In the genomic region with DNA sequence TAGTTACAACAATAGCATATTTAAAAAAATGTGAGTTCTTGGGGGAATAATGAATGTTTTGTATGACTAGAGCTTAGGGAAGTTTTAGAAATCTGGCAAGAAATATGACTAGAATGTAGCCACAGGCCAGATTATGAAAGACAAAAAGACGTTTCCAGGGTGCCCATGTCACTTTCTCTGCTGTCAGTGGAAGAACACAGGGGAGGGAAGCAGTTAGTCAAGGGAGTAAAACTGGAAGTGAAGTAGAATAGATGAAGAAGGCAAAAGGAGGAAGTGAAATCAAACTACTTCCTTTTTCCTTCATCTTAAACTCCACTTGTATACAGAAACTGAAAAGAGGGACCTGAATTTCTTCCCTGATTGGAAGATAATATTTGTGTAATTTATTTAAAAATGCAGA, we compare ENCODE assay signal across 8 cellular contexts.
DNase-seq lines count a peak whose midpoint lies in the region; ATAC-seq, FAIRE-seq and TF ChIP-seq lines count a peak whose summit lies in the region.

No MANE protein-coding gene starts in this region.

- peaks cover 39% of the 10 kb centered on the region for H3K9me3 Mint-ChIP-seq in mesothelial cell of epicardium
- H3K9me3 Mint-ChIP-seq in activated T-cell treated with anti-CD3 and anti-CD28 coated beads, Interleukin-2, amount 50 U/mL, for 24 hours = peaks cover 22% of the 10 kb centered on the region
- peaks cover 43% of the 10 kb centered on the region for H3K9me3 Mint-ChIP-seq in WTC11

- FAIRE-seq in GM18507 (lab: Jason Lieb, UNC) = peak; percentile 79

- DNase-seq in GM18507 (ENCODE audit: extremely low spot score, insufficient read length, low read depth) (peak; percentile 7), NOMO-1 treated with DMSO at 0.1 percent for 48 hours (lab: John Stamatoyannopoulos, UW; ENCODE audit: unreplicated experiment) (peak; percentile 97), mesothelial cell of epicardium (ENCODE audit: low spot score in 2 of 2, unreplicated experiment in 2 of 2) (no peak), WTC11 (ENCODE audit: low spot score) (no peak), NCI-H2029 (lab: John Stamatoyannopoulos, UW) (no peak)
- no peak for DNase-seq in activated T-cell treated with anti-CD3 and anti-CD28 coated beads, Interleukin-2, amount 50 U/mL, for 24 hours
- no peak for DNase-seq in activated effector memory CD4-positive, alpha-beta T cell treated with Interleukin-2 at 50 U/mL for 16 hours

- TF ChIP-seq CTCF in mesothelial cell of epicardium (IDR thresholded peaks at IDR 0.05; ENCODE audit: unreplicated experiment) = no peak
- TF ChIP-seq CTCF in WTC11 (IDR thresholded peaks at IDR 0.05) = no peak

- POLR2A ChIA-PET in WTC11 (lab: Charles Lee) = no interaction called here

- H3K27ac Mint-ChIP-seq in mesothelial cell of epicardium = peak overlapping the region; percentile 68
- H3K27ac Mint-ChIP-seq in activated T-cell treated with anti-CD3 and anti-CD28 coated beads, Interleukin-2, amount 50 U/mL, for 24 hours = no peak overlapping the region
- no peak overlapping the region for H3K27ac Mint-ChIP-seq in WTC11

- CTCF ChIA-PET in WTC11 (lab: Charles Lee) = no interaction called here

- ATAC-seq in HG02610 (IDR thresholded peaks at IDR 0.05; ENCODE audit: unreplicated experiment) = peak; percentile 85
- no peak for ATAC-seq in WTC11

- H3K4me1 Mint-ChIP-seq in mesothelial cell of epicardium = peaks cover 3% of the 10 kb centered on the region
- peaks cover 2% of the 10 kb centered on the region for H3K4me1 Mint-ChIP-seq in activated T-cell treated with anti-CD3 and anti-CD28 coated beads, Interleukin-2, amount 50 U/mL, for 24 hours (ENCODE audit: low read depth)
- no peaks in the 10 kb centered on the region for H3K4me1 Mint-ChIP-seq in WTC11

- H3K4me3 Mint-ChIP-seq in mesothelial cell of epicardium (no peak overlapping the region), WTC11 (no peak overlapping the region)
- H3K4me3 Mint-ChIP-seq in activated T-cell treated with anti-CD3 and anti-CD28 coated beads, Interleukin-2, amount 50 U/mL, for 24 hours = no peak overlapping the region

- H3K27me3 Mint-ChIP-seq in mesothelial cell of epicardium (ENCODE audit: low read depth) (no peaks in the 10 kb centered on the region), WTC11 (ENCODE audit: low read depth) (no peaks in the 10 kb centered on the region)
- H3K27me3 Mint-ChIP-seq in activated T-cell treated with anti-CD3 and anti-CD28 coated beads, Interleukin-2, amount 50 U/mL, for 24 hours = no peaks in the 10 kb centered on the region

- peaks cover 12% of the 10 kb centered on the region for H3K36me3 Mint-ChIP-seq in mesothelial cell of epicardium
- H3K36me3 Mint-ChIP-seq in activated T-cell treated with anti-CD3 and anti-CD28 coated beads, Interleukin-2, amount 50 U/mL, for 24 hours (ENCODE audit: low read depth) = peaks cover 10% of the 10 kb centered on the region
- H3K36me3 Mint-ChIP-seq in WTC11 = peaks cover 27% of the 10 kb centered on the region

TF ChIP-seq in WTC11, 78 proteins besides CTCF, POLR2A, EP300 and RAD21:
- no peak for TF ChIP-seq ZNF281 (CRISPR knock-in tag; IDR thresholded peaks at IDR 0.05)
- TF ChIP-seq NR1H2 (CRISPR knock-in tag; IDR thresholded peaks at IDR 0.05) = no peak
- no peak for TF ChIP-seq MXD4 (CRISPR knock-in tag; IDR thresholded peaks at IDR 0.05; ENCODE audit: borderline replicate concordance)
- TF ChIP-seq FOXJ3 (CRISPR knock-in tag; IDR thresholded peaks at IDR 0.05; ENCODE audit: borderline replicate concordance) = no peak

Comparison
In these comparisons a context has a peak if more than half of its experiments do, and no peak if none do; other contexts are left out.
1. DNase-seq: peak in GM18507 (single experiment) and NOMO-1 treated with DMSO at 0.1 percent for 48 hours (single experiment); none in mesothelial cell of epicardium (0 of 2), activated T-cell treated with anti-CD3 and anti-CD28 coated beads, Interleukin-2, amount 50 U/mL, for 24 hours (single experiment), activated effector memory CD4-positive, alpha-beta T cell treated with Interleukin-2 at 50 U/mL for 16 hours (single experiment), WTC11 (single experiment) and NCI-H2029 (single experiment).